ENCODE assay signal across 8 cellular contexts in the genomic region with DNA sequence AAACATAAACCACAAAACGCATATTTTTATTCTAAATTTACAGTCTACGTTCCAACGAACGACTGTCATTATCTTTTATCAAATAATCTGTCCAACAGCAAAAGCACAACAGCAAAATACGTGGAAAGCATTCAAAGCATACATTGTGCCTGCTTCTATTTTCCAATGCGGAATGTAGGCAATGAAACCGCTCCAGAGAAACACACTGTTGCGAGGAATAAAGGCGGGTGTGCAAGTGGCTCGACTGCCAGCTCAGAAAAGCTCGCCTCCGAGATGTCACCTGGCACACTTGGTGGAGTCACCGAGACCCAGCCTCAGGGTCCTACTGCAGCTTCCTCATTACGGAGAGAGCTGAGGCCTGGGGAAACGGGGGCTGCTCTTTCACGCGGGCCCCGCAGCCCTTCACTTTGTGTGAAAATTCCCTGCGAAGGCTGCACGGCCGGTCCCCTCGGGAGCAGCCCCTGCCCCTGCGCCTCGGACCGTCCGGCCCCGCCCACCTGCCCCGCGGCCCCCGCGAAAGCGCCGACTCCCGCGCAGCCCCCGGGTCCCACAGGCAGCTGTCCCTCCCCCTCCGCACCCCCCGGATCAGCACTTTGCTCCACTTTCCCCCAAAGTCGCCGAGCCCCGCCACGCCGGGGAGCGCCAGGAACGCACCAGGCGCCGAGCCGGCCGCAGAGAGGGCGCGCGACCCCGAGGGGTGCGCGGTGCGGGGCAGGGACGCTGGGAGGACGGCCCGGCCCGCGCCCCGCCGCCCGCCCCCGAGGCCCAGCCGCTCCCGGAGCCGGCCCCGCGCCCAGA.
DNase-seq lines count a peak whose midpoint lies in the region; ATAC-seq and TF ChIP-seq lines count a peak whose summit lies in the region.

No MANE protein-coding gene starts in this region.

- peak overlapping the region; percentile 24 for H3K4me3 ChIP-seq in choroid plexus epithelial cell (ENCODE audit: low read depth, low read length)

- DNase-seq in NCI-H1092 (lab: John Stamatoyannopoulos, UW) (peak; percentile 35), choroid plexus epithelial cell (ENCODE audit: low read depth) (no peak), left kidney (ENCODE audit: low read depth, low spot score) (peak; percentile 87), GM10248 (ENCODE audit: extremely low spot score) (no peak), GM19238 (ENCODE audit: insufficient read length, low spot score) (no peak)
- peak; percentile 51 for DNase-seq in activated CD4-positive, CD25-positive, alpha-beta regulatory T cell treated with anti-CD3 and anti-CD28 coated beads, Interleukin-2, amount 50 U/mL, for 72 hours
- peak; percentile 57 to 64 for DNase-seq in stimulated activated CD4-positive, alpha-beta T cell treated with anti-CD3 and anti-CD28 coated beads, Interleukin-2, amount 100 ng/mL, for 24 hours

- peak; percentile 23 for ATAC-seq in GM18517 (IDR thresholded peaks at IDR 0.05; ENCODE audit: unreplicated experiment)

- CTCF ChIA-PET in GM10248 (lab: Yijun Ruan, JAX), result interaction anchor here (0.9 to 2.2 kb wide), 3 partner anchors 9 to 12 kb away, joined by 3 to 8 read pairs (median 5); no protein-coding TSS in a partner anchor

- POLR2A ChIA-PET in GM10248 (lab: Yijun Ruan, JAX), result interaction anchor here (0.8 kb wide), 1 partner anchor 10 kb away, joined by 3 read pairs; no protein-coding TSS in a partner anchor

- TF ChIP-seq CTCF in choroid plexus epithelial cell (conservative IDR thresholded peaks at IDR 0.05; ENCODE audit: low read depth, low read length) (no peak), GM10248 (IDR thresholded peaks at IDR 0.05; ENCODE audit: control extremely low read depth, extremely low read depth, low read depth, missing control alignments) (no peak)

Comparison
In these comparisons a context has a peak if more than half of its experiments do, and no peak if none do; other contexts are left out.
1. DNase-seq: peak in NCI-H1092 (single experiment), activated CD4-positive, CD25-positive, alpha-beta regulatory T cell treated with anti-CD3 and anti-CD28 coated beads, Interleukin-2, amount 50 U/mL, for 72 hours (single experiment), left kidney (single experiment) and stimulated activated CD4-positive, alpha-beta T cell treated with anti-CD3 and anti-CD28 coated beads, Interleukin-2, amount 100 ng/mL, for 24 hours (2 of 2); none in choroid plexus epithelial cell (single experiment), GM10248 (single experiment) and GM19238 (single experiment).